ENCODE assay signal across 1 cellular context in genomic region chr1:159881930-159882839, GRCh38.
A peak's percentile ranks its signal among the peaks of the same experiment; 100 is the strongest.
TF ChIP-seq lines count a peak whose summit lies in the region.

No MANE protein-coding gene starts in this region.

TF ChIP-seq in HepG2, 621 proteins besides CTCF, POLR2A, EP300 and RAD21:
- no peak for TF ChIP-seq PRMT3 (CRISPR knock-in tag; IDR thresholded peaks at IDR 0.05; ENCODE audit: borderline replicate concordance, low read depth)
- no peak for TF ChIP-seq TFDP1 (CRISPR knock-in tag; IDR thresholded peaks at IDR 0.05; ENCODE audit: borderline replicate concordance)
- no peak for TF ChIP-seq SMAD3 (CRISPR knock-in tag; IDR thresholded peaks at IDR 0.05)
- TF ChIP-seq ARNT2 (CRISPR knock-in tag; IDR thresholded peaks at IDR 0.05; ENCODE audit: low read depth), result no peak
- 0 out of 2 replicates have a peak, but pooled peaks have one; percentile 18 for TF ChIP-seq LCORL (IDR thresholded peaks at IDR 0.05)
- no peak for TF ChIP-seq LCORL (CRISPR knock-in tag; IDR thresholded peaks at IDR 0.05)
- TF ChIP-seq E2F5 (CRISPR knock-in tag; conservative IDR thresholded peaks at IDR 0.05), result no peak
- TF ChIP-seq ETV6 (CRISPR knock-in tag; conservative IDR thresholded peaks at IDR 0.05), result no peak
TF ChIP-seq in HepG2: peak in this region for 1.
